Comparison of ENCODE assay signal across 1 cellular context in genomic region chr2:97708608-97709007, GRCh38.
TF ChIP-seq lines count a peak whose summit lies in the region.

No MANE protein-coding gene starts in this region.

TF ChIP-seq in IMR-90, 13 proteins besides CTCF, POLR2A, EP300 and RAD21:
- no peak for TF ChIP-seq RFX5 (IDR thresholded peaks at IDR 0.05; ENCODE audit: low read depth, low read length)
- TF ChIP-seq USF2 (IDR thresholded peaks at IDR 0.05; ENCODE audit: low read depth, low read length): peak; percentile 38; the same call in 1 of the 2 replicates
- TF ChIP-seq MAZ (IDR thresholded peaks at IDR 0.05; ENCODE audit: borderline replicate concordance, low read depth, low read length): no peak
- TF ChIP-seq MAFK (IDR thresholded peaks at IDR 0.05; ENCODE audit: low read depth, low read length): no peak
- no peak for TF ChIP-seq CEBPB (IDR thresholded peaks at IDR 0.05; ENCODE audit: low read depth, low read length)
- no peak for TF ChIP-seq BHLHE40 (IDR thresholded peaks at IDR 0.05; ENCODE audit: low read depth, low read length)
